Comparison of ENCODE assay signal across 13 cellular contexts in the genomic region with DNA sequence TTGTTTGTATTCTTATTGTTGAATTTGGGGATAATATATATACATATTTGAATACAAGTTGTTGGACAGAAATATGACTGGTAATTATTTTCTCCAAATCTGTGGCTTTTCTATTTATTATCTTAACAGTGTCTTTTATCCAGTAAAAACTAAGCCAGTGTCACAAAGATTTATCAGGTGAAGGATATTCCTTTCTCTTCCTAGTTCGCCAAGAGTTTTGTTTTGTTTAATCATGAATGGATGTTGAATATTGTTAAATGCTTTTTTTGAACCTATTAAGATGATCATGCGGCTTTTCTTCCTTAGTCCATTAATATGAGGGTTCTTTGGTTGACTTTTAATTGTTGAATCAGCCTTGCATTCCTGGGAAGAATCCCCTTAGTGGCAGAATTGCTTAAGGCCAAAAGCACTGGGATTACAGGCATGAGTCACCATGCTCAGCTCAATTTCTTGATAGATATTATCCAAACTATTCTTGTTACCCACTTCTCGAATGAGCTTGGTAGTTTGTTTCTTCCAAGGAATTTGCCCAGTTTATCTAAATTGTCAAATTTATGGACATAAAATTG. TPM values are rescaled to one million over a fixed set of nuclear protein-coding genes. Genes with fewer than 3 reads are reported as not detected.
DNase-seq lines count a peak whose midpoint lies in the region; ATAC-seq, FAIRE-seq and TF ChIP-seq lines count a peak whose summit lies in the region.
"Had no signal": no experiment of that assay in that cellular context is flagged by ENCODE, and none has a peak within 500 bp of the region (broad histone marks: within the 10 kb centered on the region; RNA-seq: fewer than 3 reads in every experiment).

No MANE protein-coding gene starts in this region.

- no peak for TF ChIP-seq RAD21 in IMR-90 (IDR thresholded peaks at IDR 0.05; ENCODE audit: low read length)

- CTCF ChIA-PET in IMR-90 (lab: Yijun Ruan, JAX), result no interaction called here

- no TSS peak for BruUV-seq in IMR-90 (replicated peaks; lab: Mats Ljungman, UMichigan)

- no peak overlapping the region for H3K14ac ChIP-seq in IMR-90 (replicated peaks; ENCODE audit: low read depth, low read length)

- no peak overlapping the region for H3K4ac ChIP-seq in IMR-90 (ENCODE audit: low read depth, low read length)

- no peak overlapping the region; the same call in 1 of the 2 replicates for H3K4me2 ChIP-seq in IMR-90 (ENCODE audit: low read depth, low read length)
- H3K4me2 ChIP-seq in keratinocyte (ENCODE audit: control insufficient read depth, extremely low read depth, insufficient read depth, low read depth, low read length), result peak overlapping the region; percentile 27

- WGBS in IMR-90 (ENCODE audit: extremely low coverage in 2 of 2, insufficient read length in 1 of 2), 2 experiments, result no CpG with 5 or more reads among the region's 3 CpGs
- 57 to 72% methylated on average over 3 of the region's 3 CpGs for WGBS in gastroesophageal sphincter (ENCODE audit: low coverage in 1 of 2), 2 donors

- H2AFZ ChIP-seq in IMR-90 (replicated peaks; ENCODE audit: low read length, poor library complexity) (no peak overlapping the region), keratinocyte (ENCODE audit: control insufficient read depth, low read length) (no peak overlapping the region)

- in situ Hi-C loops in IMR-90 (cut with MboI; ENCODE audit: low sequenced_read_pairs), result no loop called here

- H3K9me1 ChIP-seq in IMR-90 (ENCODE audit: insufficient read depth, low read length) (no peaks in the 10 kb centered on the region), keratinocyte (ENCODE audit: control insufficient read depth, extremely low read depth, insufficient read depth, low read length) (no peaks in the 10 kb centered on the region)

- intact Hi-C loops in IMR-90 (cut with micrococcal nuclease), result no loop called here

- FAIRE-seq in bronchial epithelial cell (lab: Jason Lieb, UNC), result no peak
- peak; percentile 73 for FAIRE-seq in keratinocyte (lab: Jason Lieb, UNC)
- no peak for FAIRE-seq in urothelium cell line (lab: Jason Lieb, UNC)

- no peak overlapping the region for H4K5ac ChIP-seq in IMR-90 (ENCODE audit: low read depth, low read length)

- H3K27me3 ChIP-seq in IMR-90 (ENCODE audit: control insufficient read depth, insufficient read depth, low read length) (no peaks in the 10 kb centered on the region), bronchial epithelial cell (ENCODE audit: control insufficient read depth, insufficient read depth, low read length) (no peaks in the 10 kb centered on the region), keratinocyte (ENCODE audit: control insufficient read depth, extremely low read depth, insufficient read depth, low read length) (no peaks in the 10 kb centered on the region), gastroesophageal sphincter (no peaks in the 10 kb centered on the region)
- H3K27me3 ChIP-seq: ovary had no signal

- no peak overlapping the region for H3K18ac ChIP-seq in IMR-90 (ENCODE audit: low read depth, low read length)

- ATAC-seq in IMR-90 (ENCODE audit: low read depth) (peak; percentile 80), gastroesophageal sphincter (no peak)
- ATAC-seq: mucosa of descending colon had no signal

- H2BK5ac ChIP-seq in IMR-90 (ENCODE audit: low read depth, low read length, poor library complexity, severe bottlenecking), result no peak overlapping the region

- H2BK20ac ChIP-seq in IMR-90 (ENCODE audit: low read depth, low read length), result no peak overlapping the region

- H3K27ac ChIP-seq in IMR-90 (ENCODE audit: insufficient read depth, low read length) (peak overlapping the region; percentile 33; the same call in 1 of the 2 replicates), keratinocyte (ENCODE audit: control insufficient read depth, insufficient read depth, low read length) (no peak overlapping the region), gastroesophageal sphincter (no peak overlapping the region)
- H3K27ac ChIP-seq: coronary artery, ovary had no signal

- no peak overlapping the region for H3K23ac ChIP-seq in IMR-90 (ENCODE audit: low read depth, low read length)

- H2BK15ac ChIP-seq in IMR-90 (ENCODE audit: low read depth, low read length), result no peak overlapping the region

- DNase-seq in AG20443 (ENCODE audit: low spot score), result peak; percentile 44
- peak; percentile 79 for DNase-seq in IMR-90
- DNase-seq in bronchial epithelial cell (ENCODE audit: low read depth), result peak; percentile 65
- DNase-seq in keratinocyte (ENCODE audit: low read depth, low spot score), result peak; percentile 15
- DNase-seq in HUDEP-2 (lab: John Stamatoyannopoulos, UW; ENCODE audit: unreplicated experiment in 76 of 76), result no peak
- DNase-seq in NCI-H69 (lab: John Stamatoyannopoulos, UW), result no peak
- DNase-seq in urothelium cell line (ENCODE audit: low spot score), result no peak
- DNase-seq: activated CD4-positive, alpha-beta T cell treated with anti-CD3 and anti-CD28 coated beads for 4 hours; mucosa of descending colon; ovary; Right ventricle myocardium superior had no signal

- H4K91ac ChIP-seq in IMR-90 (ENCODE audit: insufficient read depth, low read depth, low read length), result no peak overlapping the region

- H3K4me1 ChIP-seq in IMR-90 (ENCODE audit: control insufficient read depth, insufficient read depth, low read length) (no peaks in the 10 kb centered on the region), keratinocyte (ENCODE audit: control insufficient read depth, extremely low read depth, insufficient read depth, low read length) (peaks cover 11% of the 10 kb centered on the region), gastroesophageal sphincter (no peaks in the 10 kb centered on the region)

- dilution Hi-C loops in IMR-90 (cut with HindIII; ENCODE audit: low sequenced_read_pairs, unreplicated experiment), result no loop called here
- dilution Hi-C loops in keratinocyte (cut with MboI; ENCODE audit: extremely low pct_ligation_motif_present, low sequenced_read_pairs), result no loop called here

- no peak overlapping the region for H3K4me3 ChIP-seq in IMR-90 (ENCODE audit: insufficient read depth, low read depth, low read length)
- no peak overlapping the region for H3K4me3 ChIP-seq in bronchial epithelial cell (ENCODE audit: low read depth, low read length)
- H3K4me3 ChIP-seq in keratinocyte (ENCODE audit: control insufficient read depth in 2 of 3, extremely low read depth in 1 of 3, insufficient read depth in 2 of 3, low read depth in 1 of 3, low read length in 3 of 3), result no peak overlapping the region
- no peak overlapping the region for H3K4me3 ChIP-seq in gastroesophageal sphincter
- H3K4me3 ChIP-seq: coronary artery, mucosa of descending colon, ovary had no signal

- H3K9me3 ChIP-seq in IMR-90 (ENCODE audit: control insufficient read depth, insufficient read depth, low read length) (no peaks in the 10 kb centered on the region), keratinocyte (ENCODE audit: control insufficient read depth, low read depth, low read length) (no peaks in the 10 kb centered on the region), gastroesophageal sphincter (no peaks in the 10 kb centered on the region)
- H3K9me3 ChIP-seq: mucosa of descending colon, ovary had no signal

- no peak for TF ChIP-seq EP300 in gastroesophageal sphincter (IDR thresholded peaks at IDR 0.05)

- H3K36me3 ChIP-seq in IMR-90 (ENCODE audit: control insufficient read depth, insufficient read depth, low read length) (no peaks in the 10 kb centered on the region), bronchial epithelial cell (ENCODE audit: control insufficient read depth, insufficient read depth, low read length) (no peaks in the 10 kb centered on the region), keratinocyte (ENCODE audit: control insufficient read depth in 2 of 2, extremely low read depth in 1 of 2, insufficient read depth in 2 of 2, low read length in 2 of 2) (no peaks in the 10 kb centered on the region), gastroesophageal sphincter (no peaks in the 10 kb centered on the region)
- H3K36me3 ChIP-seq: ovary had no signal

- no peak overlapping the region for H3K9ac ChIP-seq in IMR-90 (ENCODE audit: low read depth, low read length)
- no peak overlapping the region for H3K9ac ChIP-seq in keratinocyte (ENCODE audit: control insufficient read depth, extremely low read depth, insufficient read depth, low read length)

- no peaks in the 10 kb centered on the region for H3K79me1 ChIP-seq in IMR-90 (ENCODE audit: low read depth in 1 of 2, low read length in 2 of 2)

- no peak for TF ChIP-seq POLR2A in IMR-90 (IDR thresholded peaks at IDR 0.05; ENCODE audit: low read depth, low read length)
- no peak for TF ChIP-seq POLR2A in gastroesophageal sphincter (IDR thresholded peaks at IDR 0.05)

- H2AK9ac ChIP-seq in IMR-90 (replicated peaks; ENCODE audit: low read depth, low read length, poor library complexity), result no peak overlapping the region

- H3K79me2 ChIP-seq in keratinocyte (ENCODE audit: control insufficient read depth, insufficient read depth, low read length), result no peaks in the 10 kb centered on the region

- TF ChIP-seq CTCF in IMR-90 (conservative IDR thresholded peaks at IDR 0.05; ENCODE audit: low read depth, low read length), result no peak
- TF ChIP-seq CTCF in bronchial epithelial cell (IDR thresholded peaks at IDR 0.05; ENCODE audit: insufficient read depth, low read length, severe bottlenecking), result no peak
- TF ChIP-seq CTCF in keratinocyte (optimal IDR thresholded peaks at IDR 0.05 in 1 of 3, IDR thresholded peaks at IDR 0.05 in 1 of 3, conservative IDR thresholded peaks at IDR 0.05 in 1 of 3; ENCODE audit: extremely low read depth in 1 of 3, insufficient read depth in 2 of 3, low read length in 3 of 3), result no peak
- TF ChIP-seq CTCF in gastroesophageal sphincter (IDR thresholded peaks at IDR 0.05), result no peak

- POLR2A ChIA-PET in IMR-90 (lab: Charles Lee; ENCODE audit: unreplicated experiment), result no interaction called here

- no peak overlapping the region for H3K56ac ChIP-seq in IMR-90 (ENCODE audit: extremely low read depth, insufficient read depth, low read length)

- no peak overlapping the region for H4K8ac ChIP-seq in IMR-90 (ENCODE audit: low read depth in 2 of 2, low read length in 2 of 2)

- H2BK120ac ChIP-seq in IMR-90 (ENCODE audit: low read depth, low read length), result no peak overlapping the region

- H4K20me1 ChIP-seq in IMR-90 (ENCODE audit: insufficient read depth, low read length) (no peaks in the 10 kb centered on the region), keratinocyte (ENCODE audit: control insufficient read depth, extremely low read depth, insufficient read depth, low read length) (no peaks in the 10 kb centered on the region)

- no peak overlapping the region for H2AK5ac ChIP-seq in IMR-90 (ENCODE audit: low read depth, low read length)

RNA-seq across cellular contexts. Expression of a gene that starts 53.3 kb away (rescaled TPM):
- not detected in 2 replicates for total RNA-seq in IMR-90 (2012; rRNA removed)
- not detected in 2 replicates for polyA plus RNA-seq in IMR-90 (2012; rRNA removed)
- polyA plus RNA-seq in IMR-90 (2012; cell fraction: cytosol; rRNA removed), result not detected in 2 replicates
- not detected in 2 replicates for polyA plus RNA-seq in IMR-90 (2012; cell fraction: nucleus; rRNA removed; ENCODE audit: low replicate concordance)
- not detected in 2 replicates for total RNA-seq in bronchial epithelial cell
- polyA plus RNA-seq in keratinocyte, result not detected in 3 replicates
- 3.5 TPM for polyA plus RNA-seq in keratinocyte (2011; ENCODE audit: low read depth)
- polyA plus RNA-seq in keratinocyte (2011; cell fraction: cytosol; rRNA removed), result not detected in 2 replicates
- polyA plus RNA-seq in keratinocyte (2011; cell fraction: nucleus; rRNA removed), result not detected in 2 replicates
- 0.83 TPM in 1 of 2 replicates, not detected in the other for polyA plus RNA-seq in keratinocyte (2012; ENCODE audit: low replicate concordance)
- polyA minus RNA-seq in keratinocyte, result not detected in 3 replicates
- polyA minus RNA-seq in keratinocyte (2011; cell fraction: cytosol; rRNA and poly(A)+ RNA removed), result not detected
- polyA minus RNA-seq in keratinocyte (2011; cell fraction: nucleus; rRNA and poly(A)+ RNA removed), result not detected in 2 replicates
- 1 to 10 TPM in 1 of 4 donors, under 1 TPM in 1, not detected in 2; 0.27 to 1.7 TPM for total RNA-seq in gastroesophageal sphincter
- total RNA-seq: mucosa of descending colon, ovary, Right ventricle myocardium superior had no signal

Comparison
In these comparisons a context has a peak if more than half of its experiments do, and no peak if none do; other contexts are left out.
1. DNase-seq: peak in AG20443 (single experiment), IMR-90 (single experiment), bronchial epithelial cell (single experiment) and keratinocyte (single experiment); none in HUDEP-2 (0 of 76), NCI-H69 (single experiment) and urothelium cell line (single experiment).